1 cellular context compared by ENCODE assay signal in the genomic region with DNA sequence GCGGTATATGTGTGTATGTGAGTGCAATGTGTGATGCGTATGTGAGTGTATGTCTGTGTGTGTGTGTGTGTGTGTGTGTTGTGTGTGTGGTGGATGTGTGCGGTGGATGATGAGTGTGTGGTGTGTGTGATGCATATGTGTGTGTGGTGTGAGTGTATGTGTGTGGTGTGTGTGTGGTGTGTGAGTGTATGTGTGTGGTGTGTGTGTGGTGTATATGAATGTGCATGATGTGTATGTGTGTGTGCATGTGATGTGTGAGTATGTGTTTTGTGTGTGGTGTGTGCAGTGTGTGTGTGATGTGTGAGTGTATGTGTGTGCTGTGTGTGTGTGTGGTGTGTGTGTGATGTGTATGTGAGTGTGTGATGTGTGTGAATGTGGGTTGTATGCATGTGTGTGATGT.
TF ChIP-seq lines count a peak whose summit lies in the region.

No MANE protein-coding gene starts in this region.

TF ChIP-seq in K562, 482 proteins besides CTCF, POLR2A, EP300 and RAD21 (continued from another document):
- TF ChIP-seq, protein P1, sequence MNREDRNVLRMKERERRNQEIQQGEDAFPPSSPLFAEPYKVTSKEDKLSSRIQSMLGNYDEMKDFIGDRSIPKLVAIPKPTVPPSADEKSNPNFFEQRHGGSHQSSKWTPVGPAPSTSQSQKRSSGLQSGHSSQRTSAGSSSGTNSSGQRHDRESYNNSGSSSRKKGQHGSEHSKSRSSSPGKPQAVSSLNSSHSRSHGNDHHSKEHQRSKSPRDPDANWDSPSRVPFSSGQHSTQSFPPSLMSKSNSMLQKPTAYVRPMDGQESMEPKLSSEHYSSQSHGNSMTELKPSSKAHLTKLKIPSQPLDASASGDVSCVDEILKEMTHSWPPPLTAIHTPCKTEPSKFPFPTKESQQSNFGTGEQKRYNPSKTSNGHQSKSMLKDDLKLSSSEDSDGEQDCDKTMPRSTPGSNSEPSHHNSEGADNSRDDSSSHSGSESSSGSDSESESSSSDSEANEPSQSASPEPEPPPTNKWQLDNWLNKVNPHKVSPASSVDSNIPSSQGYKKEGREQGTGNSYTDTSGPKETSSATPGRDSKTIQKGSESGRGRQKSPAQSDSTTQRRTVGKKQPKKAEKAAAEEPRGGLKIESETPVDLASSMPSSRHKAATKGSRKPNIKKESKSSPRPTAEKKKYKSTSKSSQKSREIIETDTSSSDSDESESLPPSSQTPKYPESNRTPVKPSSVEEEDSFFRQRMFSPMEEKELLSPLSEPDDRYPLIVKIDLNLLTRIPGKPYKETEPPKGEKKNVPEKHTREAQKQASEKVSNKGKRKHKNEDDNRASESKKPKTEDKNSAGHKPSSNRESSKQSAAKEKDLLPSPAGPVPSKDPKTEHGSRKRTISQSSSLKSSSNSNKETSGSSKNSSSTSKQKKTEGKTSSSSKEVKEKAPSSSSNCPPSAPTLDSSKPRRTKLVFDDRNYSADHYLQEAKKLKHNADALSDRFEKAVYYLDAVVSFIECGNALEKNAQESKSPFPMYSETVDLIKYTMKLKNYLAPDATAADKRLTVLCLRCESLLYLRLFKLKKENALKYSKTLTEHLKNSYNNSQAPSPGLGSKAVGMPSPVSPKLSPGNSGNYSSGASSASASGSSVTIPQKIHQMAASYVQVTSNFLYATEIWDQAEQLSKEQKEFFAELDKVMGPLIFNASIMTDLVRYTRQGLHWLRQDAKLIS (CRISPR knock-in tag; IDR thresholded peaks at IDR 0.05): no peak
- TF ChIP-seq TRIM28 (IDR thresholded peaks at IDR 0.05): no peak
- TF ChIP-seq, protein P2, sequence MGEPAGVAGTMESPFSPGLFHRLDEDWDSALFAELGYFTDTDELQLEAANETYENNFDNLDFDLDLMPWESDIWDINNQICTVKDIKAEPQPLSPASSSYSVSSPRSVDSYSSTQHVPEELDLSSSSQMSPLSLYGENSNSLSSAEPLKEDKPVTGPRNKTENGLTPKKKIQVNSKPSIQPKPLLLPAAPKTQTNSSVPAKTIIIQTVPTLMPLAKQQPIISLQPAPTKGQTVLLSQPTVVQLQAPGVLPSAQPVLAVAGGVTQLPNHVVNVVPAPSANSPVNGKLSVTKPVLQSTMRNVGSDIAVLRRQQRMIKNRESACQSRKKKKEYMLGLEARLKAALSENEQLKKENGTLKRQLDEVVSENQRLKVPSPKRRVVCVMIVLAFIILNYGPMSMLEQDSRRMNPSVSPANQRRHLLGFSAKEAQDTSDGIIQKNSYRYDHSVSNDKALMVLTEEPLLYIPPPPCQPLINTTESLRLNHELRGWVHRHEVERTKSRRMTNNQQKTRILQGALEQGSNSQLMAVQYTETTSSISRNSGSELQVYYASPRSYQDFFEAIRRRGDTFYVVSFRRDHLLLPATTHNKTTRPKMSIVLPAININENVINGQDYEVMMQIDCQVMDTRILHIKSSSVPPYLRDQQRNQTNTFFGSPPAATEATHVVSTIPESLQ (CRISPR knock-in tag; IDR thresholded peaks at IDR 0.05): no peak
- no peak for TF ChIP-seq ZZZ3 (IDR thresholded peaks at IDR 0.05)
- TF ChIP-seq ZNF165 (CRISPR knock-in tag; IDR thresholded peaks at IDR 0.05; ENCODE audit: borderline replicate concordance): no peak
- no peak for TF ChIP-seq KAT8 (IDR thresholded peaks at IDR 0.05; ENCODE audit: low read depth)
- TF ChIP-seq ZNF324 (CRISPR knock-in tag; IDR thresholded peaks at IDR 0.05): no peak
- TF ChIP-seq CBFA2T3 (IDR thresholded peaks at IDR 0.05): no peak
- TF ChIP-seq HMGN3 (IDR thresholded peaks at IDR 0.05; ENCODE audit: borderline replicate concordance, extremely low read depth, insufficient read length, low read depth, low read length): no peak
- TF ChIP-seq, protein P3, sequence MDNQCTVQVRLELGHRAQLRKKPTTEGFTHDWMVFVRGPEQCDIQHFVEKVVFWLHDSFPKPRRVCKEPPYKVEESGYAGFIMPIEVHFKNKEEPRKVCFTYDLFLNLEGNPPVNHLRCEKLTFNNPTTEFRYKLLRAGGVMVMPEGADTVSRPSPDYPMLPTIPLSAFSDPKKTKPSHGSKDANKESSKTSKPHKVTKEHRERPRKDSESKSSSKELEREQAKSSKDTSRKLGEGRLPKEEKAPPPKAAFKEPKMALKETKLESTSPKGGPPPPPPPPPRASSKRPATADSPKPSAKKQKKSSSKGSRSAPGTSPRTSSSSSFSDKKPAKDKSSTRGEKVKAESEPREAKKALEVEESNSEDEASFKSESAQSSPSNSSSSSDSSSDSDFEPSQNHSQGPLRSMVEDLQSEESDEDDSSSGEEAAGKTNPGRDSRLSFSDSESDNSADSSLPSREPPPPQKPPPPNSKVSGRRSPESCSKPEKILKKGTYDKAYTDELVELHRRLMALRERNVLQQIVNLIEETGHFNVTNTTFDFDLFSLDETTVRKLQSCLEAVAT (IDR thresholded peaks at IDR 0.05): 0 out of 4 replicates have a peak, but pooled peaks of 1 of the 2 experiments have one; percentile 25
- no peak for TF ChIP-seq CHD2 (IDR thresholded peaks at IDR 0.05; ENCODE audit: low read depth, low read length)
